In the genomic region with DNA sequence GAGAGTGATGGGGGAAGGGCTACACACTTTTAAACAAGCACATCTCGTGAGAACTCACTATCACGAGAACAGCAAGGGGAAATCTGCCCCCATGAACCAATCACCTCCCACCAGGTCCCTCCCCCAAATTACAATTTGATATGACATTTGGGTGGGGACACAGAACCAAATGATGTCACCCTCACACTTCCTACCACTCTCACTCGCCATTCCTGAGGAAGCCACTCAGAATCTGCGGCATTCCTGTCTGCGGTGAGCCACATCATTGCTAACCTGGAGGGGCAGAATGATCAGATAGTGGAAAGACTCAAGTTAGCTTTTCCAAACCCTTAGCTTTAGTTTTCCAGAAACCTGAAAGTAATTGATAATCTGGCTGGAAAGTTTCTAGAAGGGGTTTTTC, we compare ENCODE assay signal across 12 cellular contexts.
A peak's percentile ranks its signal among the peaks of the same experiment; 100 is the strongest.
DNase-seq lines count a peak whose midpoint lies in the region; ATAC-seq lines count a peak whose summit lies in the region.
"Had no signal": no experiment of that assay in that cellular context is flagged by ENCODE, and none has a peak within 500 bp of the region (broad histone marks: within the 10 kb centered on the region; RNA-seq: fewer than 3 reads in every experiment).

No MANE protein-coding gene starts in this region.

- no peaks in the 10 kb centered on the region for H3K9me3 Mint-ChIP-seq in activated T-cell treated with anti-CD3 and anti-CD28 coated beads, Interleukin-2, amount 50 U/mL, for 24 hours

- no peaks in the 10 kb centered on the region for H3K36me3 Mint-ChIP-seq in activated T-cell treated with anti-CD3 and anti-CD28 coated beads, Interleukin-2, amount 50 U/mL, for 24 hours (ENCODE audit: low read depth)
- H3K36me3 Mint-ChIP-seq: CD4-positive, alpha-beta memory T cell had no signal

- H3K4me3 Mint-ChIP-seq in activated T-cell treated with anti-CD3 and anti-CD28 coated beads, Interleukin-2, amount 50 U/mL, for 24 hours, result no peak overlapping the region
- H3K4me3 Mint-ChIP-seq: CD4-positive, alpha-beta memory T cell had no signal

- DNase-seq in A172 (ENCODE audit: low spot score) (peak; percentile 11), ELF-1 (ENCODE audit: low read depth, low spot score) (peak; percentile 4), RPMI7951 (ENCODE audit: low read depth) (peak; percentile 11), islet precursor cell (peak; percentile 48)
- no peak for DNase-seq in activated T-cell treated with anti-CD3 and anti-CD28 coated beads, Interleukin-2, amount 50 U/mL, for 24 hours
- DNase-seq in activated CD8-positive, alpha-beta memory T cell treated with anti-CD3 and anti-CD28 coated beads for 24 hours, result no peak
- DNase-seq: 8988T; ACHN; CD4-positive, alpha-beta memory T cell; COR-L47; GOT3 had no signal

- H3K27me3 Mint-ChIP-seq in activated T-cell treated with anti-CD3 and anti-CD28 coated beads, Interleukin-2, amount 50 U/mL, for 24 hours, result peaks cover 19% of the 10 kb centered on the region

- no peak for ATAC-seq in HG03460 (IDR thresholded peaks at IDR 0.05; ENCODE audit: unreplicated experiment)

- no peak overlapping the region for H3K27ac Mint-ChIP-seq in activated T-cell treated with anti-CD3 and anti-CD28 coated beads, Interleukin-2, amount 50 U/mL, for 24 hours
- H3K27ac Mint-ChIP-seq: CD4-positive, alpha-beta memory T cell had no signal

- H3K4me1 Mint-ChIP-seq in activated T-cell treated with anti-CD3 and anti-CD28 coated beads, Interleukin-2, amount 50 U/mL, for 24 hours (ENCODE audit: low read depth), result no peaks in the 10 kb centered on the region

Comparison
In these comparisons a context has a peak if more than half of its experiments do, and no peak if none do; other contexts are left out.
1. DNase-seq: peak in A172 (single experiment), ELF-1 (single experiment), RPMI7951 (single experiment) and islet precursor cell (single experiment); none in activated T-cell treated with anti-CD3 and anti-CD28 coated beads, Interleukin-2, amount 50 U/mL, for 24 hours (single experiment) and activated CD8-positive, alpha-beta memory T cell treated with anti-CD3 and anti-CD28 coated beads for 24 hours (single experiment).